In genomic region chr2:121210691-121211090, GRCh38 we compare ENCODE assay signal across 19 cellular contexts.
DNase-seq lines count a peak whose midpoint lies in the region; ATAC-seq, FAIRE-seq and TF ChIP-seq lines count a peak whose summit lies in the region.
"Had no signal": no experiment of that assay in that cellular context is flagged by ENCODE, and none has a peak within 500 bp of the region (broad histone marks: within the 10 kb centered on the region; RNA-seq: fewer than 3 reads in every experiment).

No MANE protein-coding gene starts in this region.

- H3K9me3 ChIP-seq in keratinocyte (ENCODE audit: control insufficient read depth, low read depth, low read length) (no peaks in the 10 kb centered on the region), small intestine (ENCODE audit: control insufficient read depth, low read depth) (no peaks in the 10 kb centered on the region)

- H3K9me3 Mint-ChIP-seq in HFFc6, result no peaks in the 10 kb centered on the region
- H3K9me3 Mint-ChIP-seq: immature natural killer cell; nephron; stimulated activated naive CD8-positive, alpha-beta T cell treated with anti-CD3 and anti-CD28 coated beads, Interleukin-15, Interleukin-2, amounts not matched to agents 100 ng/mL and 50 ng/mL, for 24 hours had no signal

- POLR2A ChIA-PET in RWPE1 (lab: Yijun Ruan, JAX; ENCODE audit: low non-redundant PET), result no interaction called here

- H3K79me2 ChIP-seq in keratinocyte (ENCODE audit: control insufficient read depth, insufficient read depth, low read length), result no peaks in the 10 kb centered on the region

- peaks cover 21% of the 10 kb centered on the region for H3K4me1 ChIP-seq in keratinocyte (ENCODE audit: control insufficient read depth, extremely low read depth, insufficient read depth, low read length)
- peaks cover 3 to 5% of the 10 kb centered on the region in 2 donors for H3K4me1 ChIP-seq in small intestine (ENCODE audit: control insufficient read depth in 2 of 2, insufficient read depth in 1 of 2, low read depth in 1 of 2, low read length in 1 of 2)

- CTCF ChIA-PET in RWPE1 (lab: Yijun Ruan, JAX), result interaction anchor here (0.7 kb wide), 2 partner anchors 110 to 133 kb away, joined by 3 read pairs; no protein-coding TSS in a partner anchor

- H4K20me1 ChIP-seq in keratinocyte (ENCODE audit: control insufficient read depth, extremely low read depth, insufficient read depth, low read length), result no peaks in the 10 kb centered on the region

- no peak overlapping the region for H3K4me3 Mint-ChIP-seq in HFFc6
- H3K4me3 Mint-ChIP-seq: CD14-positive monocyte; immature natural killer cell; nephron; stimulated activated naive CD8-positive, alpha-beta T cell treated with anti-CD3 and anti-CD28 coated beads, Interleukin-15, Interleukin-2, amounts not matched to agents 100 ng/mL and 50 ng/mL, for 24 hours; T-helper 17 cell had no signal

- ATAC-seq in GM18520 (IDR thresholded peaks at IDR 0.05; ENCODE audit: unreplicated experiment) (no peak), HG03521 (IDR thresholded peaks at IDR 0.05; ENCODE audit: unreplicated experiment) (no peak)
- ATAC-seq: sciatic nerve, T-helper 17 cell had no signal

- H3K27ac ChIP-seq in RWPE1 (peak overlapping the region; percentile 57), keratinocyte (ENCODE audit: control insufficient read depth, insufficient read depth, low read length) (peak overlapping the region; percentile 39), small intestine (ENCODE audit: low read depth in 1 of 2, low read length in 1 of 2) (peak overlapping the region; percentile 32 to 52)

- peak; percentile 5 for DNase-seq in HFFc6
- no peak for DNase-seq in RWPE1 (ENCODE audit: low spot score)
- no peak for DNase-seq in keratinocyte (ENCODE audit: low read depth, low spot score)
- DNase-seq in small intestine, result peak; percentile 86
- no peak for DNase-seq in NCI-H187 treated with DMSO at 0.1 percent for 48 hours (lab: John Stamatoyannopoulos, UW)
- DNase-seq: activated CD4-positive, alpha-beta T cell treated with anti-CD3 and anti-CD28 coated beads, Interleukin-2, amount 50 U/mL, for 4 hours; anterior cingulate cortex; foreskin melanocyte; immature natural killer cell; Kasumi-1; OCI-M1; T-helper 17 cell had no signal

- no peaks in the 10 kb centered on the region for H3K9me1 ChIP-seq in keratinocyte (ENCODE audit: control insufficient read depth, extremely low read depth, insufficient read depth, low read length)

- 11 to 54% (median 31%) methylated on average over 8 of the region's 8 CpGs for WGBS in small intestine, 3 donors

- dilution Hi-C loops in keratinocyte (cut with MboI; ENCODE audit: extremely low pct_ligation_motif_present, low sequenced_read_pairs), result no loop called here

- FAIRE-seq in keratinocyte (lab: Jason Lieb, UNC) (peak; percentile 83), small intestine (lab: Jason Lieb, UNC) (no peak)
- FAIRE-seq: G401.6 had no signal

- H3K36me3 ChIP-seq in keratinocyte (ENCODE audit: control insufficient read depth in 2 of 2, extremely low read depth in 1 of 2, insufficient read depth in 2 of 2, low read length in 2 of 2) (no peaks in the 10 kb centered on the region), small intestine (ENCODE audit: control insufficient read depth in 2 of 2, insufficient read depth in 2 of 2, low read length in 2 of 2) (no peaks in the 10 kb centered on the region)

- H3K4me1 Mint-ChIP-seq in HFFc6 (ENCODE audit: low read depth), result no peaks in the 10 kb centered on the region
- H3K4me1 Mint-ChIP-seq: CD14-positive monocyte, immature natural killer cell, nephron, T-helper 17 cell had no signal

- TF ChIP-seq CTCF in HFFc6 (IDR thresholded peaks at IDR 0.05) (no peak), RWPE1 (conservative IDR thresholded peaks at IDR 0.05; ENCODE audit: low read depth) (no peak), keratinocyte (optimal IDR thresholded peaks at IDR 0.05 in 1 of 3, IDR thresholded peaks at IDR 0.05 in 1 of 3, conservative IDR thresholded peaks at IDR 0.05 in 1 of 3; ENCODE audit: extremely low read depth in 1 of 3, insufficient read depth in 2 of 3, low read length in 3 of 3) (no peak)

- H3K9ac ChIP-seq in keratinocyte (ENCODE audit: control insufficient read depth, extremely low read depth, insufficient read depth, low read length), result no peak overlapping the region

- H2AFZ ChIP-seq in keratinocyte (ENCODE audit: control insufficient read depth, low read length), result peak overlapping the region; percentile 58

- peak overlapping the region; percentile 19 for H3K4me2 ChIP-seq in keratinocyte (ENCODE audit: control insufficient read depth, extremely low read depth, insufficient read depth, low read depth, low read length)

- H3K27ac Mint-ChIP-seq in HFFc6, result no peak overlapping the region
- H3K27ac Mint-ChIP-seq: immature natural killer cell; stimulated activated naive CD8-positive, alpha-beta T cell treated with anti-CD3 and anti-CD28 coated beads, Interleukin-15, Interleukin-2, amounts not matched to agents 100 ng/mL and 50 ng/mL, for 24 hours; T-helper 17 cell had no signal

- peaks cover 49% of the 10 kb centered on the region for H3K27me3 Mint-ChIP-seq in HFFc6 (ENCODE audit: insufficient read depth)
- H3K27me3 Mint-ChIP-seq: stimulated activated naive CD8-positive, alpha-beta T cell treated with anti-CD3 and anti-CD28 coated beads, Interleukin-15, Interleukin-2, amounts not matched to agents 100 ng/mL and 50 ng/mL, for 24 hours had no signal

- H3K27me3 ChIP-seq in keratinocyte (ENCODE audit: control insufficient read depth, extremely low read depth, insufficient read depth, low read length) (no peaks in the 10 kb centered on the region), small intestine (ENCODE audit: control insufficient read depth in 2 of 2, insufficient read depth in 2 of 2, low read length in 2 of 2) (no peaks in the 10 kb centered on the region)

- no peaks in the 10 kb centered on the region for H3K36me3 Mint-ChIP-seq in HFFc6 (ENCODE audit: low read depth)
- H3K36me3 Mint-ChIP-seq: CD14-positive monocyte, immature natural killer cell had no signal

- no peak overlapping the region for H3K4me3 ChIP-seq in keratinocyte (ENCODE audit: control insufficient read depth in 2 of 3, extremely low read depth in 1 of 3, insufficient read depth in 2 of 3, low read depth in 1 of 3, low read length in 3 of 3)
- no peak overlapping the region for H3K4me3 ChIP-seq in small intestine (ENCODE audit: low read depth in 1 of 2, low read length in 2 of 2)

Comparison
In these comparisons a context has a peak if more than half of its experiments do, and no peak if none do; other contexts are left out.
1. DNase-seq: peak in HFFc6 (single experiment) and small intestine (single experiment); none in RWPE1 (single experiment), keratinocyte (single experiment) and NCI-H187 treated with DMSO at 0.1 percent for 48 hours (single experiment).
2. Peak in every context shown above with its lines, with median percentiles within 50 percentile points of each other: H3K27ac ChIP-seq.